23 cellular contexts compared by ENCODE assay signal in genomic region chr15:84976746-84977345, GRCh38. TPM values are rescaled to one million over a fixed set of nuclear protein-coding genes. Genes with fewer than 3 reads are reported as not detected.
DNase-seq lines count a peak whose midpoint lies in the region; ATAC-seq and TF ChIP-seq lines count a peak whose summit lies in the region.
"Had no signal": no experiment of that assay in that cellular context is flagged by ENCODE, and none has a peak within 500 bp of the region (broad histone marks: within the 10 kb centered on the region; RNA-seq: fewer than 3 reads in every experiment).

No MANE protein-coding gene starts in this region.

- H3K4me1 ChIP-seq in OCI-LY3 (ENCODE audit: low read length): peaks cover 41% of the 10 kb centered on the region

- H3K4me1 Mint-ChIP-seq in type B pancreatic cell (ENCODE audit: unreplicated experiment): peaks cover 5% of the 10 kb centered on the region

- H3K27ac ChIP-seq in OCI-LY3 (ENCODE audit: low read length) (peak overlapping the region; percentile 40), caudate nucleus (ENCODE audit: low read depth, low read length) (no peak overlapping the region)
- H3K27ac ChIP-seq: 22Rv1, C4-2B had no signal

- no peaks in the 10 kb centered on the region for H3K9me3 Mint-ChIP-seq in type B pancreatic cell

- TF ChIP-seq CTCF in OCI-LY3 (IDR thresholded peaks at IDR 0.05; ENCODE audit: low read depth, low read length): no peak
- TF ChIP-seq CTCF in type B pancreatic cell (conservative IDR thresholded peaks at IDR 0.05): no peak

- H3K9me3 ChIP-seq in OCI-LY3 (ENCODE audit: insufficient read depth, low read length): no peaks in the 10 kb centered on the region

- H3K36me3 Mint-ChIP-seq in type B pancreatic cell: no peaks in the 10 kb centered on the region

- peak overlapping the region; percentile 3 for H2AFZ ChIP-seq in OCI-LY3 (ENCODE audit: low read depth, low read length)

- peak overlapping the region; percentile 41; the same call in 1 of the 2 replicates for H3K9ac ChIP-seq in OCI-LY3 (ENCODE audit: low read length)

- peak overlapping the region; percentile 45 for H3K4me3 ChIP-seq in OCI-LY3 (ENCODE audit: low read length)

- peak; percentile 7 for DNase-seq in activated CD8-positive, alpha-beta memory T cell treated with anti-CD3 and anti-CD28 coated beads for 24 hours
- no peak for DNase-seq in activated CD8-positive, alpha-beta memory T cell treated with anti-CD3 and anti-CD28 coated beads, Interleukin-2, amount 50 U/mL, for 4 hours
- DNase-seq in islet precursor cell: peak; percentile 14
- peak; percentile 29 for DNase-seq in type B pancreatic cell (ENCODE audit: extremely low spot score, unreplicated experiment)
- no peak for DNase-seq in stimulated activated CD4-positive, alpha-beta T cell treated with anti-CD3 and anti-CD28 coated beads, Interleukin-2, amount 100 ng/mL, for 24 hours
- DNase-seq in caudate nucleus (lab: John Stamatoyannopoulos, UW): no peak
- DNase-seq: AML-193, DMS79 treated with DMSO at 0.1 percent for 48 hours, H7, KG1, NCI-H1105 treated with DMSO at 0.1 percent for 48 hours, NCI-H1694 treated with DMSO at 0.1 percent for 48 hours, NCI-H2107, NCI-H510A, NCI-H748 treated with DMSO at 0.1 percent for 48 hours, PC-3, RPMI8226, SHP77 treated with DMSO at 0.1 percent for 48 hours had no signal

- no peaks in the 10 kb centered on the region for H3K27me3 ChIP-seq in OCI-LY3 (ENCODE audit: low read depth, low read length)

- no peak overlapping the region for H3K4me3 Mint-ChIP-seq in type B pancreatic cell

- no peaks in the 10 kb centered on the region for H3K36me3 ChIP-seq in OCI-LY3 (replicated peaks; ENCODE audit: low read depth, low read length)

- H3K79me2 ChIP-seq in OCI-LY3 (ENCODE audit: low read length): no peaks in the 10 kb centered on the region; the same call in 1 of the 2 replicates

- H3K27me3 Mint-ChIP-seq in type B pancreatic cell: peaks cover 11% of the 10 kb centered on the region

- no peaks in the 10 kb centered on the region for H4K20me1 ChIP-seq in OCI-LY3 (ENCODE audit: insufficient read depth, low read length)

- ATAC-seq in GM21360 (IDR thresholded peaks at IDR 0.05; ENCODE audit: unreplicated experiment): no peak
- ATAC-seq: PC-3, SK-N-SH treated with all-trans-retinoic acid at 6 μM for 48 hours had no signal

- H3K4me2 ChIP-seq in OCI-LY3 (ENCODE audit: low read length): peak overlapping the region; percentile 42

- no peak overlapping the region for H3K27ac Mint-ChIP-seq in type B pancreatic cell

RNA-seq across cellular contexts. Expression of gene PDE8A, which starts 4.8 kb away (rescaled TPM):
- 22.8 and 41.8 TPM in 2 replicates for total RNA-seq in type B pancreatic cell (ENCODE audit: low replicate concordance)

Comparison
In these comparisons a context has a peak if more than half of its experiments do, and no peak if none do; other contexts are left out.
1. DNase-seq: peak in activated CD8-positive, alpha-beta memory T cell treated with anti-CD3 and anti-CD28 coated beads for 24 hours (single experiment), islet precursor cell (single experiment) and type B pancreatic cell (single experiment); none in activated CD8-positive, alpha-beta memory T cell treated with anti-CD3 and anti-CD28 coated beads, Interleukin-2, amount 50 U/mL, for 4 hours (single experiment), stimulated activated CD4-positive, alpha-beta T cell treated with anti-CD3 and anti-CD28 coated beads, Interleukin-2, amount 100 ng/mL, for 24 hours (0 of 2) and caudate nucleus (0 of 61).